1 cellular context compared by ENCODE assay signal in the genomic region with DNA sequence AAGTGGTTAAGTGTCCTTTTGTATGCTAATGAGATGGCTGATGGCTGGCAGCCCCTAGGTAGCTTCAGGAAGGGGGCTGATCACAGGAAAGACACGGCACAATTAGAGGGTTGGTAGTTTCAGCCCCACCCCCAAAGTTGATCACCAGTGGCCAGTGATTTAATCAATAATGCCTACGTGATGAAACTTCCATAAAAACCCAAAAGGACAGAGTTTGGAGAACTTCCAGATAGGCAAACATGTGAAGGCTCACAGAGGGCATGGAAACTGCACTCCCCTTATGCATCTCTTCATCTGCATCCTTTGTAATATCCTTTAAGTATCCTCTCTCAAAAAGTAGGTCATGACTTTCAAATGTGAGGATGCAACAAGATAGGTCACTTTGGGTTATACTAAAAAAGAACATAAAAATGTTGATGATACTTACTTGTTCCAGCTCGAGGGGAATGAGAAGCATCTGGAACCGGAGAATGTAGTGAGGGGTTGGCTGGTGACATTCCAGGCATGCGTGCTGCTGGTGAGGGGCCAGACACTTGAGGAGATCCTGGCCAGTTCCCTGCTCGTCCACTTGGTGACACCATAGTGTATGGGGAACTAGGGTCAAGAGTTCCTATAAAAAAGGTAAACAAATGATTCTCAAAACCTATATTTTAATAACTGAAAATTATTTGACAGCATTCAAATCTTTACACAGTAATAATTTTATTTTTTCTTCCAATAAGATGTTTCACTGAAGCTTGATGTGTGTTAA.
TF ChIP-seq lines count a peak whose summit lies in the region.

No MANE protein-coding gene starts in this region.

TF ChIP-seq in endothelial cell of umbilical vein, 7 proteins besides CTCF, POLR2A, EP300 and RAD21 (continued from another document):
- no peak for TF ChIP-seq EZH2 (IDR thresholded peaks at IDR 0.05; ENCODE audit: borderline replicate concordance, low read depth, low read length, severe bottlenecking)
- no peak for TF ChIP-seq FOS (IDR thresholded peaks at IDR 0.05; ENCODE audit: borderline replicate concordance, insufficient read depth, low read length)
- no peak for TF ChIP-seq MAX (IDR thresholded peaks at IDR 0.05; ENCODE audit: insufficient read depth, insufficient read length)
- TF ChIP-seq POLR2AphosphoS5 (IDR thresholded peaks at IDR 0.05; ENCODE audit: insufficient read depth, low read depth, low read length) = no peak
- TF ChIP-seq MYC (IDR thresholded peaks at IDR 0.05; ENCODE audit: low read depth, low read length) = no peak
